In genomic region chr3:31733234-31733667, GRCh38 we compare ENCODE assay signal across 1 cellular context.
TF ChIP-seq lines count a peak whose summit lies in the region.

No MANE protein-coding gene starts in this region.

TF ChIP-seq in HepG2, 621 proteins besides CTCF, POLR2A, EP300 and RAD21:
- TF ChIP-seq MAX (IDR thresholded peaks at IDR 0.05), result no peak
- TF ChIP-seq SMC3 (IDR thresholded peaks at IDR 0.05; ENCODE audit: low read length), result no peak
- TF ChIP-seq RXRB (CRISPR knock-in tag; IDR thresholded peaks at IDR 0.05; ENCODE audit: borderline replicate concordance), result no peak
- TF ChIP-seq HOXD1 (CRISPR knock-in tag; IDR thresholded peaks at IDR 0.05), result no peak
- TF ChIP-seq ZNF768 (CRISPR knock-in tag; IDR thresholded peaks at IDR 0.05), result no peak
- no peak for TF ChIP-seq SNAPC5 (CRISPR knock-in tag; IDR thresholded peaks at IDR 0.05; ENCODE audit: borderline replicate concordance)
- TF ChIP-seq NFRKB (IDR thresholded peaks at IDR 0.05), result no peak
- TF ChIP-seq ZBTB14 (CRISPR knock-in tag; IDR thresholded peaks at IDR 0.05), result no peak
- no peak for TF ChIP-seq FLYWCH1 (CRISPR knock-in tag; IDR thresholded peaks at IDR 0.05)
- no peak for TF ChIP-seq ZKSCAN1 (IDR thresholded peaks at IDR 0.05; ENCODE audit: low read length)
- TF ChIP-seq HOXA3 (CRISPR knock-in tag; IDR thresholded peaks at IDR 0.05), result no peak
- TF ChIP-seq ZNF7 (CRISPR knock-in tag; IDR thresholded peaks at IDR 0.05), result no peak
- TF ChIP-seq ZNF263 (CRISPR knock-in tag; IDR thresholded peaks at IDR 0.05), result no peak
- TF ChIP-seq ZNF333 (CRISPR knock-in tag; IDR thresholded peaks at IDR 0.05; ENCODE audit: borderline replicate concordance), result no peak
- no peak for TF ChIP-seq THYN1 (CRISPR knock-in tag; IDR thresholded peaks at IDR 0.05; ENCODE audit: borderline replicate concordance, low read depth)
- TF ChIP-seq GATAD2A (CRISPR knock-in tag; IDR thresholded peaks at IDR 0.05), result no peak
- no peak for TF ChIP-seq PHF20 (CRISPR knock-in tag; IDR thresholded peaks at IDR 0.05)
